Comparison of ENCODE assay signal across 9 cellular contexts in the genomic region with DNA sequence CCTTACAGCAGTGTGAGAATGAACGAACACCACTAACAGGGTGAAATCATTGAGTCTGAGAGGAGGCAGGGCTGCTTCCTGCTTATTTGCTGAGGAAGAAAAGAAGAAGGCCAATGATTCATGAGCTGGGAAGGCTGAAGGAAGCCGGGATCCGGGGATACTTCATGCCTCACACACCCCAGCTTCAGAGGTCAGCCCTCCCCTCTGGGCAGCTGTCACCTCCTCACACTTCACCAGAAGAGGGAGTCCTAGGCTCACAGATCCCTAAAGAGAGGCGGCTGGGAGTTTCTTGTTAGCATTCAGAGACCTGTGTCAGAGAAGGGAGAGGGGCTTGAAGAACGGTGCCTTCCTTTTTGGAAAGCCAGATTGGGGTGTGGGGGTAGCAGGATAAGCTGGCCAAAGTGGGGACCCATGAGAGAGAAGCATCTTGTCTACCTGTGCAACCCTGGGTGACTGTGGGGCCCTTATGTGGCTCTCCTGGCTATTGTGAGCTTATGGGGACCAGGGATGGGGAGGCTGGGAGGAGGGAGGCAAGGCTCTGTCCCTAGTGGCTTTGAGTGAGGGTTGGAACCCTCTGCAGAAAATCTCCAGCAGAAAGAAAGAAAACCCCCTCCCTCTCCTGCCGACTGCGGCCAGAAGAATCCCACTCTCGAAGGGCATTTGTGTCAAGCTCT.
DNase-seq lines count a peak whose midpoint lies in the region; ATAC-seq and TF ChIP-seq lines count a peak whose summit lies in the region.
"Had no signal": no experiment of that assay in that cellular context is flagged by ENCODE, and none has a peak within 500 bp of the region (broad histone marks: within the 10 kb centered on the region; RNA-seq: fewer than 3 reads in every experiment).

No MANE protein-coding gene starts in this region.

- no peaks in the 10 kb centered on the region for H3K9me3 ChIP-seq in cardiac muscle cell (ENCODE audit: low read depth)
- H3K9me3 ChIP-seq in psoas muscle, result no peaks in the 10 kb centered on the region

- H3K4me1 Mint-ChIP-seq in activated naive CD8-positive, alpha-beta T cell (ENCODE audit: low read depth), result peaks cover 26% of the 10 kb centered on the region

- ATAC-seq in psoas muscle (peak; percentile 64 to 86 (median 74)), GM21576 (IDR thresholded peaks at IDR 0.05; ENCODE audit: unreplicated experiment) (no peak)

- H3K27ac Mint-ChIP-seq in activated naive CD8-positive, alpha-beta T cell, result peak overlapping the region; percentile 38
- H3K27ac Mint-ChIP-seq: memory B cell had no signal

- no peak for TF ChIP-seq EP300 in Ishikawa (IDR thresholded peaks at IDR 0.05; ENCODE audit: borderline replicate concordance)

- H3K4me3 ChIP-seq in cardiac muscle cell (no peak overlapping the region), psoas muscle (no peak overlapping the region)

- peaks cover 3% of the 10 kb centered on the region for H3K9me3 Mint-ChIP-seq in activated naive CD8-positive, alpha-beta T cell (ENCODE audit: low read depth)

- peaks cover 2% of the 10 kb centered on the region for H3K36me3 Mint-ChIP-seq in activated naive CD8-positive, alpha-beta T cell
- H3K36me3 Mint-ChIP-seq: memory B cell had no signal

- no peaks in the 10 kb centered on the region for H3K36me3 ChIP-seq in cardiac muscle cell
- no peaks in the 10 kb centered on the region for H3K36me3 ChIP-seq in psoas muscle (ENCODE audit: insufficient read depth in 1 of 2, low read depth in 1 of 2)

- H3K27me3 ChIP-seq in cardiac muscle cell (no peaks in the 10 kb centered on the region), psoas muscle (ENCODE audit: insufficient read depth in 3 of 3, low read length in 2 of 3) (peaks cover 0 to 7% (median 2%) of the 10 kb centered on the region in 3 donors)

- intact Hi-C loops in psoas muscle (cut with DNase I), result loop anchor here (5.0 to 10.0 kb wide), 2 partner anchors 933 to 936 kb away; no protein-coding TSS in a partner anchor

- H3K27me3 Mint-ChIP-seq in activated naive CD8-positive, alpha-beta T cell, result no peaks in the 10 kb centered on the region

- peak; percentile 11 for DNase-seq in activated gamma-delta T cell treated with Interleukin-2 at 50 U/mL for 16 hours
- DNase-seq in activated gamma-delta T cell (lab: John Stamatoyannopoulos, UW), result no peak
- DNase-seq in OCI-M1 (lab: John Stamatoyannopoulos, UW), result peak; percentile 70
- DNase-seq in cardiac muscle cell (ENCODE audit: low read depth in 1 of 2, low spot score in 1 of 2), result peak; percentile 83 to 85
- DNase-seq in psoas muscle, result no peak

- H3K4me1 ChIP-seq in cardiac muscle cell (ENCODE audit: low read depth), result peaks cover 3% of the 10 kb centered on the region
- no peaks in the 10 kb centered on the region for H3K4me1 ChIP-seq in psoas muscle

- no peak overlapping the region for H3K27ac ChIP-seq in cardiac muscle cell
- H3K27ac ChIP-seq in psoas muscle, result no peak overlapping the region

- peak; percentile 96 for TF ChIP-seq RAD21 in Ishikawa (IDR thresholded peaks at IDR 0.05; ENCODE audit: low read depth)

- peak; percentile 88 for TF ChIP-seq CTCF in cardiac muscle cell (IDR thresholded peaks at IDR 0.05; ENCODE audit: low read depth, low read length)
- peak; percentile 58 for TF ChIP-seq CTCF in psoas muscle (IDR thresholded peaks at IDR 0.05)

- WGBS in psoas muscle, 3 donors, result 46 to 53% (median 49%) methylated on average over 8 of the region's 8 CpGs

- H3K4me3 Mint-ChIP-seq in activated naive CD8-positive, alpha-beta T cell, result no peak overlapping the region
- H3K4me3 Mint-ChIP-seq: memory B cell had no signal

TF ChIP-seq in Ishikawa, 13 proteins besides CTCF, POLR2A, EP300 and RAD21:
- TF ChIP-seq FOXM1 (IDR thresholded peaks at IDR 0.05; ENCODE audit: borderline replicate concordance, low read depth) (no peak), YY1 (IDR thresholded peaks at IDR 0.05; ENCODE audit: low read depth) (no peak), CEBPB (IDR thresholded peaks at IDR 0.05) (no peak), CREB1 (IDR thresholded peaks at IDR 0.05; ENCODE audit: low read depth) (no peak), TCF12 (IDR thresholded peaks at IDR 0.05; ENCODE audit: low read depth) (no peak), ZBTB7A (IDR thresholded peaks at IDR 0.05; ENCODE audit: low read depth) (no peak), TAF1 (IDR thresholded peaks at IDR 0.05; ENCODE audit: low read depth) (no peak), EGR1 (IDR thresholded peaks at IDR 0.05) (no peak), TEAD4 (IDR thresholded peaks at IDR 0.05) (no peak), NFIC (IDR thresholded peaks at IDR 0.05) (no peak)
- TF ChIP-seq, protein P1, sequence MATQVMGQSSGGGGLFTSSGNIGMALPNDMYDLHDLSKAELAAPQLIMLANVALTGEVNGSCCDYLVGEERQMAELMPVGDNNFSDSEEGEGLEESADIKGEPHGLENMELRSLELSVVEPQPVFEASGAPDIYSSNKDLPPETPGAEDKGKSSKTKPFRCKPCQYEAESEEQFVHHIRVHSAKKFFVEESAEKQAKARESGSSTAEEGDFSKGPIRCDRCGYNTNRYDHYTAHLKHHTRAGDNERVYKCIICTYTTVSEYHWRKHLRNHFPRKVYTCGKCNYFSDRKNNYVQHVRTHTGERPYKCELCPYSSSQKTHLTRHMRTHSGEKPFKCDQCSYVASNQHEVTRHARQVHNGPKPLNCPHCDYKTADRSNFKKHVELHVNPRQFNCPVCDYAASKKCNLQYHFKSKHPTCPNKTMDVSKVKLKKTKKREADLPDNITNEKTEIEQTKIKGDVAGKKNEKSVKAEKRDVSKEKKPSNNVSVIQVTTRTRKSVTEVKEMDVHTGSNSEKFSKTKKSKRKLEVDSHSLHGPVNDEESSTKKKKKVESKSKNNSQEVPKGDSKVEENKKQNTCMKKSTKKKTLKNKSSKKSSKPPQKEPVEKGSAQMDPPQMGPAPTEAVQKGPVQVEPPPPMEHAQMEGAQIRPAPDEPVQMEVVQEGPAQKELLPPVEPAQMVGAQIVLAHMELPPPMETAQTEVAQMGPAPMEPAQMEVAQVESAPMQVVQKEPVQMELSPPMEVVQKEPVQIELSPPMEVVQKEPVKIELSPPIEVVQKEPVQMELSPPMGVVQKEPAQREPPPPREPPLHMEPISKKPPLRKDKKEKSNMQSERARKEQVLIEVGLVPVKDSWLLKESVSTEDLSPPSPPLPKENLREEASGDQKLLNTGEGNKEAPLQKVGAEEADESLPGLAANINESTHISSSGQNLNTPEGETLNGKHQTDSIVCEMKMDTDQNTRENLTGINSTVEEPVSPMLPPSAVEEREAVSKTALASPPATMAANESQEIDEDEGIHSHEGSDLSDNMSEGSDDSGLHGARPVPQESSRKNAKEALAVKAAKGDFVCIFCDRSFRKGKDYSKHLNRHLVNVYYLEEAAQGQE (IDR thresholded peaks at IDR 0.05; ENCODE audit: low read depth), result no peak
- TF ChIP-seq, protein P2, sequence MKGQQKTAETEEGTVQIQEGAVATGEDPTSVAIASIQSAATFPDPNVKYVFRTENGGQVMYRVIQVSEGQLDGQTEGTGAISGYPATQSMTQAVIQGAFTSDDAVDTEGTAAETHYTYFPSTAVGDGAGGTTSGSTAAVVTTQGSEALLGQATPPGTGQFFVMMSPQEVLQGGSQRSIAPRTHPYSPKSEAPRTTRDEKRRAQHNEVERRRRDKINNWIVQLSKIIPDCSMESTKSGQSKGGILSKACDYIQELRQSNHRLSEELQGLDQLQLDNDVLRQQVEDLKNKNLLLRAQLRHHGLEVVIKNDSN (IDR thresholded peaks at IDR 0.05), result no peak
- TF ChIP-seq, protein P3, sequence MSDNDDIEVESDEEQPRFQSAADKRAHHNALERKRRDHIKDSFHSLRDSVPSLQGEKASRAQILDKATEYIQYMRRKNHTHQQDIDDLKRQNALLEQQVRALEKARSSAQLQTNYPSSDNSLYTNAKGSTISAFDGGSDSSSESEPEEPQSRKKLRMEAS (IDR thresholded peaks at IDR 0.05), result no peak

Comparison
In these comparisons a context has a peak if more than half of its experiments do, and no peak if none do; other contexts are left out.
1. DNase-seq: peak in activated gamma-delta T cell treated with Interleukin-2 at 50 U/mL for 16 hours (single experiment), OCI-M1 (single experiment) and cardiac muscle cell (2 of 2); none in activated gamma-delta T cell (single experiment) and psoas muscle (0 of 2).